In the genomic region with DNA sequence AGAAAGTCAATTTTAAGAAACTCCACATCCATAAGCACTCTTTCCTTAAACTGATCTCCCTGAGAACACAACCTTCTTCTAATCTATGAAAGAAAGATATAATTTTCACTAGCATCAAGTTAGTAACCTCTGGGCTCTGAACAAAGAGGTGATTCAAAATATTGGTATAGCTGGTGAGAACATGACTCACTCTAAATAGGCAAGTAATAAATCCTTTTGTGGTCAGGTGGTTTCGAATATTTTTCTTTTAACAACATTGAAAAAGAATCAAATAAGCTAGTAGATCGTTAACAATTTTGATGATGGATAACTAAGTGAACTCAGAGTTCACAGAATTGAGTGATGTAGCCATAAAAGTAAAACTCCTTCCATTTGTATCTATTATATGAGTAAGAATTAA, we compare ENCODE assay signal across 24 cellular contexts.
"Had no signal": no experiment of that assay in that cellular context is flagged by ENCODE, and none has a peak within 500 bp of the region (broad histone marks: within the 10 kb centered on the region; RNA-seq: fewer than 3 reads in every experiment).

No MANE protein-coding gene starts in this region.

- DNase-seq: activated CD4-positive, alpha-beta T cell treated with anti-CD3 and anti-CD28 coated beads for 36 hours; activated CD4-positive, alpha-beta T cell treated with anti-CD3 and anti-CD28 coated beads, Interleukin-2, amount 50 U/mL, for 48 hours; activated gamma-delta T cell; adrenal gland; effector memory CD4-positive, alpha-beta T cell; left lung; midbrain; retina; stimulated activated CD4-positive, alpha-beta T cell treated with anti-CD3 and anti-CD28 coated beads, Interleukin-12 subunit alpha, Interleukin-12 subunit beta, amount 100 ng/mL, for 4 hours; stimulated activated CD4-positive, alpha-beta T cell treated with anti-CD3 and anti-CD28 coated beads, Interleukin-1b, Interleukin-23, amount 100 ng/mL, for 48 hours; stimulated activated CD8-positive, alpha-beta memory T cell treated with anti-CD3 and anti-CD28 coated beads, Interleukin-4, amount 100 ng/mL, for 48 hours; stimulated activated naive CD4-positive, alpha-beta T cell treated with Interleukin-2 at 50 U/mL for 16 hours; substantia nigra; T-helper 2 cell; transverse colon; WERI-Rb-1 had no signal

- H3K4me3 Mint-ChIP-seq: activated CD4-positive, alpha-beta T cell treated with anti-CD3 and anti-CD28 coated beads for 36 hours; dendritic cell treated with granulocyte-macrophage colony-stimulating factor and Interleukin-4, amounts not matched to agents 40 ng/mL and 50 ng/mL, for 4 days; nephron had no signal

- H3K4me1 Mint-ChIP-seq: nephron had no signal

- H3K27ac ChIP-seq: adrenal gland, cardiac muscle cell, hepatocyte, left lung, transverse colon, vagina, WERI-Rb-1 had no signal

- ATAC-seq: activated CD4-positive, alpha-beta T cell treated with anti-CD3 and anti-CD28 coated beads for 36 hours; activated naive CD4-positive, alpha-beta T cell treated with anti-CD3 and anti-CD28 coated beads, Interleukin-2, amount 50 U/mL, for 72 hours; left lung had no signal

- H3K27ac Mint-ChIP-seq: activated CD4-positive, alpha-beta T cell treated with anti-CD3 and anti-CD28 coated beads for 36 hours; activated naive CD4-positive, alpha-beta T cell treated with anti-CD3 and anti-CD28 coated beads, Interleukin-2, amount 50 U/mL, for 72 hours; dendritic cell treated with granulocyte-macrophage colony-stimulating factor and Interleukin-4, amounts not matched to agents 40 ng/mL and 50 ng/mL, for 4 days; nephron had no signal

- FAIRE-seq: astrocyte, endothelial cell of umbilical vein had no signal

- H3K36me3 Mint-ChIP-seq: activated naive CD4-positive, alpha-beta T cell treated with anti-CD3 and anti-CD28 coated beads, Interleukin-2, amount 50 U/mL, for 72 hours had no signal

- H3K9me3 Mint-ChIP-seq: activated naive CD4-positive, alpha-beta T cell treated with anti-CD3 and anti-CD28 coated beads, Interleukin-2, amount 50 U/mL, for 72 hours; dendritic cell treated with granulocyte-macrophage colony-stimulating factor and Interleukin-4, amounts not matched to agents 40 ng/mL and 50 ng/mL, for 4 days; nephron had no signal
